19 cellular contexts compared by ENCODE assay signal in the genomic region with DNA sequence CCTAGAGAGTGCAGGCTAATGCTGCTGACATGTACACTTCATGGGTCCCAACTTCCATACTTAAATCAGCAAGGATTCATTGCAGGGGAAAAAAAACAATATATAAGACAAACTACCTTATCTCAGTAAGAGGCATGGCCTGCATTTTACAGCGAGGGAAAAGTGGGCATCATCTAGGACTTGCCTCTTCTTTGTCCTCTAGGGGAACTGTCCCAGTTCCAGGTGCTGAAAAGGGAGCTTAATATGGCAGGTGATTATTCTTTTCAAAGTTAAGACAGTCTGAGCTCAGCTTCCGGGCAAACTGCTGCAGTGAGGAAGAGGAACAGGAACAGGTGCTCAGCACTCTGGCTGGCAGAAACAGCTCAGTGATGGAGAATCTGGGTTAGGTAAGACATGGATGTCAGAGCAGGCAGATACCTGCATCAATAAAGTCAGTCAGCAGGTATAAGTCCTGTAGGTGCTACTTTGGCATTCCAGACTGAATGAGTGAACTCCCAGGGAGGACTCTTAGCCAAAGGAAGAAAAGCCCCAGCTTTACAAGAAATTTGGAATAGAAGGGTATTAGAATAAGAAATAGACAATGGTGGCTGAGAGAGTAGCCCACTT.
A peak's percentile ranks its signal among the peaks of the same experiment; 100 is the strongest.
DNase-seq lines count a peak whose midpoint lies in the region; ATAC-seq and TF ChIP-seq lines count a peak whose summit lies in the region.
"Had no signal": no experiment of that assay in that cellular context is flagged by ENCODE, and none has a peak within 500 bp of the region (broad histone marks: within the 10 kb centered on the region; RNA-seq: fewer than 3 reads in every experiment).

No MANE protein-coding gene starts in this region.

- no peaks in the 10 kb centered on the region for H3K79me1 ChIP-seq in mesendoderm (ENCODE audit: low read length)

- no peak for TF ChIP-seq CTCF in HCT116 (IDR thresholded peaks at IDR 0.05 in 2 of 3, conservative IDR thresholded peaks at IDR 0.05 in 1 of 3; ENCODE audit: borderline replicate concordance in 1 of 3, insufficient read depth in 1 of 3, low read depth in 2 of 3, low read length in 2 of 3)

- no peak overlapping the region for H2AK5ac ChIP-seq in mesendoderm (ENCODE audit: low read length)

- POLR2A ChIA-PET in HCT116 (lab: Charles Lee) = no interaction called here

- H3K27me3 ChIP-seq in HCT116 (ENCODE audit: insufficient read depth, low read length) (peaks cover 6% of the 10 kb centered on the region; the same call in 1 of the 2 replicates), mesendoderm (ENCODE audit: insufficient read depth, low read length, poor library complexity) (no peaks in the 10 kb centered on the region)
- H3K27me3 ChIP-seq: BLaER1, cardiac muscle cell, neutrophil, tibial nerve had no signal

- intact Hi-C loops in HCT116 (cut with micrococcal nuclease) = loop anchor here (5.0 to 10.0 kb wide), 4 partner anchors 204 to 706 kb away; no protein-coding TSS in a partner anchor

- no peak overlapping the region for H4K8ac ChIP-seq in mesendoderm (ENCODE audit: low read depth, low read length)

- no peak overlapping the region for H2BK120ac ChIP-seq in mesendoderm (ENCODE audit: low read depth, low read length)

- no peaks in the 10 kb centered on the region for H3K9me3 ChIP-seq in HCT116 (ENCODE audit: control insufficient read depth in 1 of 2, insufficient read depth in 1 of 2, low read depth in 1 of 2, low read length in 2 of 2)
- H3K9me3 ChIP-seq: BLaER1, neutrophil, tibial nerve had no signal

- no TSS peak for BruUV-seq in HCT116 (replicated peaks; lab: Mats Ljungman, UMichigan)

- no peak overlapping the region for H3K23ac ChIP-seq in mesendoderm (ENCODE audit: low read length)

- H2BK15ac ChIP-seq in mesendoderm (replicated peaks; ENCODE audit: low read depth) = no peak overlapping the region

- H3K4me1 ChIP-seq in HCT116 (ENCODE audit: control insufficient read depth in 1 of 2, insufficient read depth in 2 of 2, low read length in 2 of 2) (no peaks in the 10 kb centered on the region), mesendoderm (ENCODE audit: control insufficient read depth, low read depth, low read length) (no peaks in the 10 kb centered on the region)
- H3K4me1 ChIP-seq: BLaER1, tibial nerve had no signal

- RAD21 ChIA-PET in HCT116 (lab: Charles Lee; ENCODE audit: low non-redundant PET in 1 of 2, low total read pairs in 2 of 2, uncharacterized antibody in 2 of 2, unreplicated experiment in 2 of 2) = no interaction called here

- no CpG with 5 or more reads among the region's 2 CpGs for WGBS in mesendoderm (ENCODE audit: extremely low coverage, insufficient coverage, low lambda C conversion rate)

- H3K9me2 ChIP-seq in HCT116 (ENCODE audit: insufficient read depth) = no peaks in the 10 kb centered on the region

- H3K9ac ChIP-seq in HCT116 (ENCODE audit: low read length) (no peak overlapping the region), mesendoderm (ENCODE audit: low read length) (no peak overlapping the region)
- H3K9ac ChIP-seq: BLaER1 had no signal

- H3K4me3 ChIP-seq in HCT116 (replicated peaks in 1 of 2; ENCODE audit: low read depth in 1 of 2, low read length in 2 of 2) = no peak overlapping the region
- no peak overlapping the region for H3K4me3 ChIP-seq in mesendoderm (ENCODE audit: low read length)
- H3K4me3 ChIP-seq: BLaER1, cardiac muscle cell, tibial nerve had no signal

- CTCF ChIA-PET in HCT116 (lab: Charles Lee) = interaction anchor here (0.6 to 1.5 kb wide), 2 partner anchors 452 to 546 kb away, joined by 3 to 4 read pairs; no protein-coding TSS in a partner anchor

- H4K5ac ChIP-seq in mesendoderm (ENCODE audit: low read length) = no peak overlapping the region

- DNase-seq in HCT116 (ENCODE audit: low read depth, low spot score) = no peak
- DNase-seq in NAMALWA (ENCODE audit: low spot score) = peak; percentile 14
- peak; percentile 59 for DNase-seq in astrocyte of the hippocampus (ENCODE audit: low read depth, low spot score)
- peak; percentile 55 for DNase-seq in mesendoderm
- DNase-seq in activated CD4-positive, CD25-positive, alpha-beta regulatory T cell treated with anti-CD3 and anti-CD28 coated beads, Interleukin-2, amount 50 U/mL, for 72 hours = no peak
- DNase-seq in SKM-1 (lab: John Stamatoyannopoulos, UW; ENCODE audit: unreplicated experiment) = no peak
- DNase-seq: HFFc6, midbrain, NCI-H1048, retina had no signal

- H3K18ac ChIP-seq in mesendoderm (ENCODE audit: low read length) = no peak overlapping the region

- H3K56ac ChIP-seq in mesendoderm (ENCODE audit: low read length) = no peak overlapping the region

- ATAC-seq in HCT116 = no peak
- ATAC-seq in HG03159 (IDR thresholded peaks at IDR 0.05; ENCODE audit: unreplicated experiment) = no peak
- ATAC-seq: activated T-helper 17 cell treated with anti-CD3 and anti-CD28 coated beads, Interleukin-2, amount 50 U/mL, for 72 hours; Panc1; stimulated activated memory B cell treated with anti-CD40 and anti-IgM and Interleukin-4, amounts not matched to agents 10 μg/mL and 1 μg/mL and 100 μg/mL, for 72 hours had no signal

- no peak overlapping the region for H3K4ac ChIP-seq in mesendoderm (ENCODE audit: low read depth, low read length)

- no peak for TF ChIP-seq RAD21 in HCT116 (IDR thresholded peaks at IDR 0.05; ENCODE audit: low read depth)

- no peak overlapping the region for H3K27ac ChIP-seq in HCT116 (ENCODE audit: low read depth, low read length)
- no peak overlapping the region for H3K27ac ChIP-seq in mesendoderm (ENCODE audit: low read depth, low read length)
- H3K27ac ChIP-seq: BLaER1, cardiac muscle cell, neutrophil, tibial nerve, VCaP had no signal

- H2AFZ ChIP-seq in HCT116 (ENCODE audit: low read depth, low read length, poor library complexity, severe bottlenecking) = no peak overlapping the region

- H4K20me1 ChIP-seq in HCT116 (ENCODE audit: insufficient read depth) = no peaks in the 10 kb centered on the region
- H4K20me1 ChIP-seq: BLaER1 had no signal

- TF ChIP-seq POLR2A in HCT116 (IDR thresholded peaks at IDR 0.05; ENCODE audit: borderline replicate concordance, extremely low read depth, insufficient read depth, insufficient read length) = no peak

- H3K4me2 ChIP-seq in HCT116 (ENCODE audit: low read length) = no peak overlapping the region
- H3K4me2 ChIP-seq in mesendoderm (ENCODE audit: low read length) = no peak overlapping the region
- H3K4me2 ChIP-seq: BLaER1 had no signal

- no peak overlapping the region for H2BK5ac ChIP-seq in mesendoderm (ENCODE audit: low read length)

- H3K79me2 ChIP-seq in HCT116 (ENCODE audit: insufficient read depth, low read length) (no peaks in the 10 kb centered on the region), mesendoderm (ENCODE audit: control insufficient read depth, insufficient read depth, low read length) (no peaks in the 10 kb centered on the region)

- H3K36me3 ChIP-seq in HCT116 (ENCODE audit: control insufficient read depth in 1 of 2, insufficient read depth in 2 of 2, low read length in 2 of 2) (no peaks in the 10 kb centered on the region), mesendoderm (ENCODE audit: control insufficient read depth, insufficient read depth, low read length) (no peaks in the 10 kb centered on the region)
- H3K36me3 ChIP-seq: BLaER1, cardiac muscle cell, neutrophil, tibial nerve had no signal

TF ChIP-seq in HCT116, 20 proteins besides CTCF, POLR2A, EP300 and RAD21:
- no peak for TF ChIP-seq POLR2AphosphoS5 (IDR thresholded peaks at IDR 0.05; ENCODE audit: low read depth, low read length)
- TF ChIP-seq, protein P1, sequence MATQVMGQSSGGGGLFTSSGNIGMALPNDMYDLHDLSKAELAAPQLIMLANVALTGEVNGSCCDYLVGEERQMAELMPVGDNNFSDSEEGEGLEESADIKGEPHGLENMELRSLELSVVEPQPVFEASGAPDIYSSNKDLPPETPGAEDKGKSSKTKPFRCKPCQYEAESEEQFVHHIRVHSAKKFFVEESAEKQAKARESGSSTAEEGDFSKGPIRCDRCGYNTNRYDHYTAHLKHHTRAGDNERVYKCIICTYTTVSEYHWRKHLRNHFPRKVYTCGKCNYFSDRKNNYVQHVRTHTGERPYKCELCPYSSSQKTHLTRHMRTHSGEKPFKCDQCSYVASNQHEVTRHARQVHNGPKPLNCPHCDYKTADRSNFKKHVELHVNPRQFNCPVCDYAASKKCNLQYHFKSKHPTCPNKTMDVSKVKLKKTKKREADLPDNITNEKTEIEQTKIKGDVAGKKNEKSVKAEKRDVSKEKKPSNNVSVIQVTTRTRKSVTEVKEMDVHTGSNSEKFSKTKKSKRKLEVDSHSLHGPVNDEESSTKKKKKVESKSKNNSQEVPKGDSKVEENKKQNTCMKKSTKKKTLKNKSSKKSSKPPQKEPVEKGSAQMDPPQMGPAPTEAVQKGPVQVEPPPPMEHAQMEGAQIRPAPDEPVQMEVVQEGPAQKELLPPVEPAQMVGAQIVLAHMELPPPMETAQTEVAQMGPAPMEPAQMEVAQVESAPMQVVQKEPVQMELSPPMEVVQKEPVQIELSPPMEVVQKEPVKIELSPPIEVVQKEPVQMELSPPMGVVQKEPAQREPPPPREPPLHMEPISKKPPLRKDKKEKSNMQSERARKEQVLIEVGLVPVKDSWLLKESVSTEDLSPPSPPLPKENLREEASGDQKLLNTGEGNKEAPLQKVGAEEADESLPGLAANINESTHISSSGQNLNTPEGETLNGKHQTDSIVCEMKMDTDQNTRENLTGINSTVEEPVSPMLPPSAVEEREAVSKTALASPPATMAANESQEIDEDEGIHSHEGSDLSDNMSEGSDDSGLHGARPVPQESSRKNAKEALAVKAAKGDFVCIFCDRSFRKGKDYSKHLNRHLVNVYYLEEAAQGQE (IDR thresholded peaks at IDR 0.05; ENCODE audit: low read depth) = peak; percentile 61

Comparison
In these comparisons a context has a peak if more than half of its experiments do, and no peak if none do; other contexts are left out.
1. DNase-seq: peak in NAMALWA (single experiment), astrocyte of the hippocampus (single experiment) and mesendoderm (single experiment); none in HCT116 (single experiment), activated CD4-positive, CD25-positive, alpha-beta regulatory T cell treated with anti-CD3 and anti-CD28 coated beads, Interleukin-2, amount 50 U/mL, for 72 hours (single experiment) and SKM-1 (single experiment).